Comparison of ENCODE assay signal across 28 cellular contexts in the genomic region with DNA sequence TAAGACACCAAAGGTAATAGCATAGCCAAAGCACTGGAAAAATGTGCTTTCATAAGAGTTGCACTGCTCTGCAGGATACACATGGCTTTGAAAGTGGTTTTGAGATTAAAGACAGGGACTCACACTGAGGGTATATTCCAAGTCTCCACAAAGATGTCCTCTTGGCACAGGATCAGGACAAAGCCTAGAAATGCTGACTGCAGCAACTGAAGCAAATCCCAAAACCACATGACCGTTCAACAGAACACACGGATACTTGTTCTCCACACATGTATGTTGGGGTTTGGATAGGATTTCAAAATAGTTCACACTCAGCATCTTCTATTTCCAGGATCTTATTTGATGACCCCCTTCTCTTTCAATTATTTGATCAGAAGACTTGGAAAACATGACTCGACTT.
"Had no signal": no experiment of that assay in that cellular context is flagged by ENCODE, and none has a peak within 500 bp of the region (broad histone marks: within the 10 kb centered on the region; RNA-seq: fewer than 3 reads in every experiment).

No MANE protein-coding gene starts in this region.

- H3K9me3 Mint-ChIP-seq: activated CD4-positive, alpha-beta memory T cell treated with anti-CD3 and anti-CD28 coated beads, Interleukin-2, amount 10 ng/mL, durations not matched to agents 7 days and 5 days; activated naive CD4-positive, alpha-beta T cell treated with anti-CD3 and anti-CD28 coated beads for 36 hours; activated T-helper 17 cell treated with anti-CD3 and anti-CD28 coated beads, Interleukin-2, amount 50 U/mL, for 72 hours; T-cell had no signal

- H3K36me3 Mint-ChIP-seq: activated naive CD8-positive, alpha-beta T cell; T-cell had no signal

- H3K27me3 ChIP-seq: Peyer's patch had no signal

- H3K4me1 ChIP-seq: Peyer's patch had no signal

- DNase-seq: activated CD4-positive, alpha-beta memory T cell treated with anti-CD3 and anti-CD28 coated beads, Interleukin-2, amount 10 ng/mL, durations not matched to agents 7 days and 5 days; activated CD4-positive, alpha-beta T cell treated with anti-CD3 and anti-CD28 coated beads, Interleukin-2, amount 50 U/mL, for 1 hour; activated CD4-positive, CD25-positive, alpha-beta regulatory T cell; activated gamma-delta T cell; activated naive CD4-positive, alpha-beta T cell treated with anti-CD3 and anti-CD28 coated beads for 36 hours; activated T-cell treated with anti-CD3 and anti-CD28 coated beads for 4 hours; activated T-cell treated with anti-CD3 and anti-CD28 coated beads, Interleukin-2, amount 50 U/mL, for 48 hours; amygdala; cerebellar nuclear complex; Kasumi-1; KBM-7; NCI-H1105 treated with DMSO at 0.1 percent for 48 hours; NCI-H1436 treated with DMSO at 0.1 percent for 48 hours; NCI-H187 treated with DMSO at 0.1 percent for 48 hours; NCI-H2171; NCI-H2227 treated with DMSO at 0.1 percent for 48 hours; NCI-H446 treated with DMSO at 0.1 percent for 48 hours; NCI-H524 treated with DMSO at 0.1 percent for 48 hours; NCI-H774; NK-92 treated with Interleukin-12 subunit alpha and Interleukin-12 subunit beta, amount 100 ng/mL, for 24 hours; Peyer's patch; SIG-M5; T-cell; T-helper 2 cell; T1000 had no signal

- H3K4me3 Mint-ChIP-seq: activated CD4-positive, alpha-beta memory T cell treated with anti-CD3 and anti-CD28 coated beads, Interleukin-2, amount 10 ng/mL, durations not matched to agents 7 days and 5 days; activated naive CD4-positive, alpha-beta T cell treated with anti-CD3 and anti-CD28 coated beads for 36 hours; activated naive CD8-positive, alpha-beta T cell; activated T-helper 17 cell treated with anti-CD3 and anti-CD28 coated beads, Interleukin-2, amount 50 U/mL, for 72 hours; T-cell had no signal

- H3K27ac ChIP-seq: Peyer's patch, SK-N-MC had no signal

- H3K27ac Mint-ChIP-seq: activated CD4-positive, alpha-beta memory T cell treated with anti-CD3 and anti-CD28 coated beads, Interleukin-2, amount 10 ng/mL, durations not matched to agents 7 days and 5 days; activated naive CD4-positive, alpha-beta T cell treated with anti-CD3 and anti-CD28 coated beads for 36 hours; activated naive CD8-positive, alpha-beta T cell; activated T-helper 17 cell treated with anti-CD3 and anti-CD28 coated beads, Interleukin-2, amount 50 U/mL, for 72 hours; T-cell had no signal

- H3K4me3 ChIP-seq: Peyer's patch, SK-N-MC had no signal

- H3K9me3 ChIP-seq: Peyer's patch had no signal

- H3K27me3 Mint-ChIP-seq: activated CD4-positive, alpha-beta memory T cell treated with anti-CD3 and anti-CD28 coated beads, Interleukin-2, amount 10 ng/mL, durations not matched to agents 7 days and 5 days; activated T-helper 17 cell treated with anti-CD3 and anti-CD28 coated beads, Interleukin-2, amount 50 U/mL, for 72 hours had no signal

- H3K4me1 Mint-ChIP-seq: activated CD4-positive, alpha-beta memory T cell treated with anti-CD3 and anti-CD28 coated beads, Interleukin-2, amount 10 ng/mL, durations not matched to agents 7 days and 5 days; activated T-helper 17 cell treated with anti-CD3 and anti-CD28 coated beads, Interleukin-2, amount 50 U/mL, for 72 hours had no signal

- H3K36me3 ChIP-seq: Peyer's patch had no signal
